8 cellular contexts compared by ENCODE assay signal in the genomic region with DNA sequence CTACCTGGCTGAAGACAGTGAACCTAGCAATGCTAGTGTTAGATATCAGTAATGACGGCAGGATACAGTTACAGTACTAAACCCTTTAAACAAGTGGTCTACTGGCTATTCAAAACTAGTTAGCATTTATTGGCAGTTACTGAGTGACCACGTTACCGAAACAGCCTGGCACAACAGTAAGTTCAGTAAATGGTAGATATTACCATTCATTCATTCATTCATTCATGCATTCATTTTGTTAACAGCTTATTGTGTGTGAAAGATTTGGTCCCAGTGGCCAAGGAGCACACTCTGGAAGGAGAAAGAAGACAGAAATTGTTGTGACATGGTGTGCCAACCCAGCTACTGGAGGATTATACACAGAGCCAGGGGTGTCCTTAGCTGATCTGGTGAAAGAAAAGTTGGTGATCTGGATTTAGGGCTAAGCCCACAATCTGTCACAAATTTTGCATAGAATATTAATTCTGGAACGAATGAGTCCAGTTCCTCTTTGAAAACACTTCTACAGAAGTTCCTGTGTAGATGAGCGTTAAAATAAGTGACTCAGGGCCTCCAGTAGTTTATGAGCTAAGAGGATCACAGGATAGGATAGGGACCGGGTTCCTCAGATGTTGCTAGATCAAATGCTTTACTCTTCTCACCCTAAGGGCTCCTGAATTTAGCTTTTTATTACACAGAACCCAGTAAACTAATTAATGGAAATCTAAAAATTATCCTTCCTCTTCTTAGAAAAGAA.
DNase-seq lines count a peak whose midpoint lies in the region; ATAC-seq, FAIRE-seq and TF ChIP-seq lines count a peak whose summit lies in the region.

No MANE protein-coding gene starts in this region.

- peaks cover 45% of the 10 kb centered on the region for H3K27me3 Mint-ChIP-seq in activated CD8-positive, alpha-beta T cell treated with anti-CD3 and anti-CD28 coated beads for 36 hours

- peaks cover 8% of the 10 kb centered on the region for H3K4me1 Mint-ChIP-seq in activated CD8-positive, alpha-beta T cell treated with anti-CD3 and anti-CD28 coated beads for 36 hours (ENCODE audit: low read depth)

- peak overlapping the region; percentile 92 for H3K27ac ChIP-seq in cardiac muscle cell
- H3K27ac ChIP-seq in left lung: peak overlapping the region; percentile 67 to 88

- peak overlapping the region; percentile 73 for H3K4me3 Mint-ChIP-seq in activated CD8-positive, alpha-beta T cell treated with anti-CD3 and anti-CD28 coated beads for 36 hours

- intact Hi-C loops in cardiac septum (cut with DNase I): loop anchor here (5.0 kb wide), 2 partner anchors 36 to 119 kb away; no protein-coding TSS in a partner anchor
- intact Hi-C loops in activated CD8-positive, alpha-beta T cell treated with anti-CD3 and anti-CD28 coated beads for 36 hours (cut with micrococcal nuclease): no loop called here
- intact Hi-C loops in left lung (cut with DNase I): no loop called here

- CTCF ChIA-PET in activated CD8-positive, alpha-beta T cell treated with anti-CD3 and anti-CD28 coated beads for 36 hours (lab: Charles Lee): no interaction called here

- H3K27me3 ChIP-seq in cardiac muscle cell (no peaks in the 10 kb centered on the region), left lung (peaks cover 0 to 61% of the 10 kb centered on the region in 2 donors)

- H3K4me3 ChIP-seq in cardiac muscle cell (no peak overlapping the region), left lung (peak overlapping the region in 1 of 2 donors; percentile 57)

- DNase-seq in cardiac muscle cell (ENCODE audit: low read depth in 1 of 2, low spot score in 1 of 2) (no peak), cardiac septum (ENCODE audit: low spot score) (no peak), left lung (no peak), urothelium cell line (ENCODE audit: low spot score) (peak; percentile 17), NCI-H1694 (lab: John Stamatoyannopoulos, UW) (no peak), retina (no peak), pons (ENCODE audit: low spot score) (no peak)
- no peak for DNase-seq in activated CD8-positive, alpha-beta T cell treated with anti-CD3 and anti-CD28 coated beads for 36 hours

- H3K36me3 Mint-ChIP-seq in activated CD8-positive, alpha-beta T cell treated with anti-CD3 and anti-CD28 coated beads for 36 hours (ENCODE audit: low read depth): no peaks in the 10 kb centered on the region

- no peaks in the 10 kb centered on the region for H3K9me3 Mint-ChIP-seq in activated CD8-positive, alpha-beta T cell treated with anti-CD3 and anti-CD28 coated beads for 36 hours

- no peak for ATAC-seq in activated CD8-positive, alpha-beta T cell treated with anti-CD3 and anti-CD28 coated beads for 36 hours
- peak; percentile 19 for ATAC-seq in left lung

- no peaks in the 10 kb centered on the region for H3K9me3 ChIP-seq in cardiac muscle cell (ENCODE audit: low read depth)
- H3K9me3 ChIP-seq in left lung: no peaks in the 10 kb centered on the region

- no peaks in the 10 kb centered on the region for H3K36me3 ChIP-seq in cardiac muscle cell
- H3K36me3 ChIP-seq in left lung: no peaks in the 10 kb centered on the region

- POLR2A ChIA-PET in activated CD8-positive, alpha-beta T cell treated with anti-CD3 and anti-CD28 coated beads for 36 hours (lab: Charles Lee): interaction anchor here (1.4 kb wide), 1 partner anchor 9 kb away, joined by 3 read pairs; no protein-coding TSS in a partner anchor

- H3K27ac Mint-ChIP-seq in activated CD8-positive, alpha-beta T cell treated with anti-CD3 and anti-CD28 coated beads for 36 hours: no peak overlapping the region

- no peak for TF ChIP-seq CTCF in cardiac muscle cell (IDR thresholded peaks at IDR 0.05; ENCODE audit: low read depth, low read length)
- TF ChIP-seq CTCF in activated CD8-positive, alpha-beta T cell treated with anti-CD3 and anti-CD28 coated beads for 36 hours (IDR thresholded peaks at IDR 0.05): no peak
- no peak for TF ChIP-seq CTCF in left lung (IDR thresholded peaks at IDR 0.05)

- peaks cover 10% of the 10 kb centered on the region for H3K4me1 ChIP-seq in cardiac muscle cell (ENCODE audit: low read depth)
- H3K4me1 ChIP-seq in left lung: peaks cover 3 to 18% of the 10 kb centered on the region in 2 donors

- no peak for FAIRE-seq in urothelium cell line (lab: Jason Lieb, UNC)
